Comparison of ENCODE assay signal across 8 cellular contexts in the genomic region with DNA sequence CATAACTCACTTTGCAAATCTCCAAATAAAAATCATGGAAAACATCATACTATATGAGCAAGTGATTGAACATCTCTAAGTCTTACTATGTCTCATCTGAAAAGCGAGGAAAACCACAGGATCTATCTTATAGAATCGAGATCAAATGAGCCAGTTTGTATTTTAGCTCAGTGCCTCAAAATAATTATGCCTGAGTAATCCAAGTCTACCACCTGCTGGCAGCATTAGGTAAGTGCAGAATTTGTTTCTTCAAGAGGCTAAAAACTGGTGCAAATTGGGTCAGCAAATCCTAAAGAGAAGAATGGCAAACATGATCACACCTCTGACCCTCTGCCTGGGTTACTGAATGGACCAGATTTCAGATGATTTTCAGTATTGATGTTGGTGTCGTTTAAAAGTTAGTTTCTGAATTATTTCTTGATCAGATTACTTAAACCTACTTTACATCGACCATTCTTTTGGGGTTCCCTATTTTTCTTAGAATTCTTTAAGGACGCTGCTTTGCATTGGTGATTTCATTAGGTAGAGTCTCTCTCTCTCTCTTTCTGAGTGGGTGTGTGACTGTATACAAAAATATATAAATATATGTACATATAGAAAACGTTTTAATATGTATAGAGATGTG. TPM values are rescaled to one million over a fixed set of nuclear protein-coding genes. Genes with fewer than 3 reads are reported as not detected.
DNase-seq lines count a peak whose midpoint lies in the region; ATAC-seq, FAIRE-seq and TF ChIP-seq lines count a peak whose summit lies in the region.

No MANE protein-coding gene starts in this region.

- peak; percentile 73 for TF ChIP-seq CTCF in HFF-Myc (IDR thresholded peaks at IDR 0.05; ENCODE audit: low read depth, low read length, missing control alignments)

- peak; percentile 36 for DNase-seq in DMS 273 treated with DMSO at 0.1 percent for 48 hours (lab: John Stamatoyannopoulos, UW)
- DNase-seq in HFF-Myc (ENCODE audit: extremely low read depth, low read depth), result peak; percentile 44
- peak; percentile 25 for DNase-seq in NCI-H526 treated with DMSO at 0.1 percent for 48 hours (lab: John Stamatoyannopoulos, UW)
- DNase-seq in activated T-cell treated with anti-CD3 and anti-CD28 coated beads for 4 hours, result peak; percentile 38
- peak; percentile 35 to 38 for DNase-seq in frontal cortex (ENCODE audit: low spot score in 2 of 2)
- DNase-seq in pons (ENCODE audit: low spot score), result peak; percentile 85
- no peak for DNase-seq in UCSD-AML1 (lab: John Stamatoyannopoulos, UW; ENCODE audit: unreplicated experiment)

- FAIRE-seq in frontal cortex (lab: Jason Lieb, UNC), result peak; percentile 88

- ATAC-seq in GM21447 (IDR thresholded peaks at IDR 0.05; ENCODE audit: unreplicated experiment), result no peak

- H3K4me3 ChIP-seq in HFF-Myc (replicated peaks; ENCODE audit: low read depth, low read length), result no peak overlapping the region

RNA-seq across cellular contexts. Expression of gene FHOD3, which starts 12.7 kb away (rescaled TPM):
- total RNA-seq in frontal cortex, result 46.9 TPM
